In genomic region chr17:49993423-49994037, GRCh38 we compare ENCODE assay signal across 9 cellular contexts. TPM values are rescaled to one million over a fixed set of nuclear protein-coding genes. Genes with fewer than 3 reads are reported as not detected.
DNase-seq lines count a peak whose midpoint lies in the region; ATAC-seq and TF ChIP-seq lines count a peak whose summit lies in the region.
"Had no signal": no experiment of that assay in that cellular context is flagged by ENCODE, and none has a peak within 500 bp of the region (broad histone marks: within the 10 kb centered on the region; RNA-seq: fewer than 3 reads in every experiment).

No MANE protein-coding gene starts in this region.

- H3K27me3 Mint-ChIP-seq in CD4-positive, alpha-beta memory T cell = peaks cover 56 to 67% of the 10 kb centered on the region in 2 donors

- intact Hi-C loops in CD4-positive, alpha-beta memory T cell (cut with micrococcal nuclease) = no loop called here
- intact Hi-C loops in lower lobe of right lung (cut with DNase I) = no loop called here
- intact Hi-C loops in tibial artery (cut with DNase I; ENCODE audit: low total_unique reads) = loop anchor here (10.0 kb wide), 1 partner anchor 429 kb away; no protein-coding TSS in a partner anchor

- POLR2A ChIA-PET in CD4-positive, alpha-beta memory T cell (lab: Charles Lee; ENCODE audit: partially characterized antibody) = interaction anchor here (0.6 kb wide), 1 partner anchor 98 kb away, joined by 3 read pairs; no protein-coding TSS in a partner anchor

- peak overlapping the region in 2 of 7 donors; percentile 33 to 53 for H3K27ac Mint-ChIP-seq in CD4-positive, alpha-beta memory T cell

- peaks cover 0 to 9% (median 0%) of the 10 kb centered on the region in 8 donors for H3K9me3 Mint-ChIP-seq in CD4-positive, alpha-beta memory T cell

- H3K4me3 Mint-ChIP-seq in CD4-positive, alpha-beta memory T cell = peak overlapping the region; percentile 82 to 92 (median 88)

- peaks cover 53% of the 10 kb centered on the region for H3K27me3 ChIP-seq in CD4-positive, alpha-beta memory T cell (ENCODE audit: insufficient read depth, low read length)
- H3K27me3 ChIP-seq in lower lobe of right lung (ENCODE audit: low read depth) = peaks cover 91% of the 10 kb centered on the region
- H3K27me3 ChIP-seq in tibial artery = peaks cover 4 to 76% of the 10 kb centered on the region in 2 donors

- H3K9me3 ChIP-seq in CD4-positive, alpha-beta memory T cell (ENCODE audit: control insufficient read depth in 1 of 2, low read length in 2 of 2) = no peaks in the 10 kb centered on the region
- H3K9me3 ChIP-seq in lower lobe of right lung (no peaks in the 10 kb centered on the region), tibial artery (no peaks in the 10 kb centered on the region)

- no peaks in the 10 kb centered on the region for H3K36me3 ChIP-seq in CD4-positive, alpha-beta memory T cell (ENCODE audit: insufficient read depth, low read length)
- H3K36me3 ChIP-seq in lower lobe of right lung = no peaks in the 10 kb centered on the region
- no peaks in the 10 kb centered on the region for H3K36me3 ChIP-seq in tibial artery

- H3K4me1 Mint-ChIP-seq in CD4-positive, alpha-beta memory T cell = peaks cover 23 to 46% (median 28%) of the 10 kb centered on the region in 4 donors

- H3K4me3 ChIP-seq in CD4-positive, alpha-beta memory T cell (ENCODE audit: low read length in 2 of 2) = peak overlapping the region in 1 of 2 donors; percentile 44
- H3K4me3 ChIP-seq in lower lobe of right lung (peak overlapping the region; percentile 55), tibial artery (peak overlapping the region; percentile 49 to 58)

- TF ChIP-seq CTCF in lower lobe of right lung (IDR thresholded peaks at IDR 0.05) (no peak), tibial artery (IDR thresholded peaks at IDR 0.05) (peak in 1 of 2 experiments; percentile 5)

- H3K36me3 Mint-ChIP-seq in CD4-positive, alpha-beta memory T cell = no peaks in the 10 kb centered on the region

- peaks cover 37% of the 10 kb centered on the region for H3K4me1 ChIP-seq in CD4-positive, alpha-beta memory T cell (ENCODE audit: insufficient read depth, low read length)
- peaks cover 44% of the 10 kb centered on the region for H3K4me1 ChIP-seq in lower lobe of right lung
- peaks cover 0 to 44% (median 34%) of the 10 kb centered on the region in 4 donors for H3K4me1 ChIP-seq in tibial artery

- DNase-seq in CD4-positive, alpha-beta memory T cell = no peak
- peak; percentile 61 for DNase-seq in NCI-H2227 (lab: John Stamatoyannopoulos, UW; ENCODE audit: unreplicated experiment)
- peak; percentile 24 for DNase-seq in cerebellum (ENCODE audit: low spot score)
- DNase-seq in lower lobe of right lung = peak; percentile 53
- DNase-seq in tibial artery = peak in 1 of 2 donors; percentile 64
- no peak for DNase-seq in SW 1271 (lab: John Stamatoyannopoulos, UW)

- no peak overlapping the region for H3K27ac ChIP-seq in CD4-positive, alpha-beta memory T cell (ENCODE audit: low read depth, low read length)
- H3K27ac ChIP-seq in lower lobe of right lung (no peak overlapping the region), tibial artery (peak overlapping the region; percentile 24 to 52)
- H3K27ac ChIP-seq: epithelial cell of prostate had no signal

- CTCF ChIA-PET in CD4-positive, alpha-beta memory T cell (lab: Charles Lee; ENCODE audit: partially characterized antibody) = interaction anchor here (0.6 to 8.3 kb wide), 4 partner anchors 41 to 131 kb away, joined by 4 to 212 read pairs (median 145); no protein-coding TSS in a partner anchor

- ATAC-seq in lower lobe of right lung (peak; percentile 46 to 55), GM19463 (IDR thresholded peaks at IDR 0.05; ENCODE audit: unreplicated experiment) (no peak), GM18517 (IDR thresholded peaks at IDR 0.05; ENCODE audit: unreplicated experiment) (no peak)

RNA-seq across cellular contexts. Expression of gene DLX3, which starts 1.5 kb away (rescaled TPM):
- not detected for total RNA-seq in CD4-positive, alpha-beta memory T cell
- polyA plus RNA-seq in CD4-positive, alpha-beta memory T cell = not detected
- 0.18 TPM for total RNA-seq in cerebellum
- 0.38 TPM for total RNA-seq in lower lobe of right lung

RNA-seq across cellular contexts. Expression of gene DLX4, which starts 24.5 kb away (rescaled TPM):
- total RNA-seq in CD4-positive, alpha-beta memory T cell = 1 to 10 TPM in 1 of 2 experiments, under 1 TPM in 1; 0.70 to 1.2 TPM
- polyA plus RNA-seq in CD4-positive, alpha-beta memory T cell = under 1 TPM; 0.22 to 0.33 TPM
- total RNA-seq in cerebellum (not detected), lower lobe of right lung (3.0 TPM)

Comparison
In these comparisons a context has a peak if more than half of its experiments do, and no peak if none do; other contexts are left out.
1. DNase-seq: peak in NCI-H2227 (single experiment), cerebellum (single experiment) and lower lobe of right lung (single experiment); none in CD4-positive, alpha-beta memory T cell (0 of 5) and SW 1271 (0 of 2).
2. H3K27ac ChIP-seq: peak in tibial artery (2 of 2); none in CD4-positive, alpha-beta memory T cell (single experiment) and lower lobe of right lung (single experiment).
3. ATAC-seq: peak in lower lobe of right lung (2 of 2); none in GM19463 (single experiment) and GM18517 (single experiment).